18 cellular contexts compared by ENCODE assay signal in the genomic region with DNA sequence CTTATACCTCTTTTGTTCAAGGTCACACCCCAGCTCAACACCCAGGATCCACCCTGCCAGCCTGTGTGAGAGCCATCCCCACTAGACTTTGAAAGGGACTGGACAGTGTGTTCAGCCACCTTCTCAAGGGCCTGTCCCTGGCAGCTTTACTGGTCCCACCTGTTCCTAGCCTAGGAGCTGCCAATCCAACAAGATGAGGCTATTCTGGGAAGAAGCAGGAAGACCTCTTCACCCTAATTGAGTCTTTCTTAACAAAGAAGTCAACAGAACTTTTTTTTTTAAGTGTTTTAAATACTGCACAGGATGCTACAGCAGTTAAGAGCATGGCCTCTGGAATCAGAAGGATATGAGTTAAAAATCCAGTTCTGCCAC.
DNase-seq lines count a peak whose midpoint lies in the region; ATAC-seq, FAIRE-seq and TF ChIP-seq lines count a peak whose summit lies in the region.
"Had no signal": no experiment of that assay in that cellular context is flagged by ENCODE, and none has a peak within 500 bp of the region (broad histone marks: within the 10 kb centered on the region; RNA-seq: fewer than 3 reads in every experiment).

No MANE protein-coding gene starts in this region.

- no peaks in the 10 kb centered on the region for H3K23me2 ChIP-seq in H1 (ENCODE audit: low read depth, low read length)

- H3K9me1 ChIP-seq in IMR-90 (ENCODE audit: insufficient read depth, low read length): no peaks in the 10 kb centered on the region

- H2BK12ac ChIP-seq in H1 (ENCODE audit: low read depth, low read length) (peak overlapping the region; percentile 42; the same call in 1 of the 2 replicates), trophoblast cell (ENCODE audit: low read length) (peak overlapping the region; percentile 23)

- TF ChIP-seq EP300 in H1 (IDR thresholded peaks at IDR 0.05; ENCODE audit: borderline replicate concordance in 1 of 2, low read depth in 2 of 2, low read length in 2 of 2): no peak

- H2BK15ac ChIP-seq in IMR-90 (ENCODE audit: low read depth, low read length) (0 out of 3 replicates have a peak overlapping the region, but pooled peaks have one; percentile 16), H1 (ENCODE audit: low read length) (no peak overlapping the region)

- no peak overlapping the region for H4K5ac ChIP-seq in IMR-90 (ENCODE audit: low read depth, low read length)
- no peak overlapping the region for H4K5ac ChIP-seq in H1 (ENCODE audit: insufficient read length, low read depth, low read length)

- TF ChIP-seq POLR2A in IMR-90 (IDR thresholded peaks at IDR 0.05; ENCODE audit: low read depth, low read length) (no peak), H1 (IDR thresholded peaks at IDR 0.05; ENCODE audit: control extremely low read depth in 1 of 2, low read depth in 2 of 2, low read length in 2 of 2) (no peak), testis (IDR thresholded peaks at IDR 0.05) (no peak)

- H3K14ac ChIP-seq in IMR-90 (replicated peaks; ENCODE audit: low read depth, low read length): no peak overlapping the region
- H3K14ac ChIP-seq in H1 (ENCODE audit: insufficient read length): no peak overlapping the region
- no peak overlapping the region for H3K14ac ChIP-seq in trophoblast cell (ENCODE audit: low read length)

- in situ Hi-C loops in IMR-90 (cut with MboI; ENCODE audit: low sequenced_read_pairs): no loop called here

- no peak overlapping the region for H4K12ac ChIP-seq in trophoblast cell (ENCODE audit: low read depth, low read length)

- TF ChIP-seq RAD21 in IMR-90 (IDR thresholded peaks at IDR 0.05; ENCODE audit: low read length) (no peak), H1 (IDR thresholded peaks at IDR 0.05 in 1 of 2, conservative IDR thresholded peaks at IDR 0.05 in 1 of 2; ENCODE audit: low read depth in 2 of 2, low read length in 2 of 2) (no peak)

- H2BK20ac ChIP-seq in IMR-90 (ENCODE audit: low read depth, low read length) (no peak overlapping the region), H1 (ENCODE audit: low read length) (no peak overlapping the region)

- DNase-seq in IMR-90 (no peak), H1 (ENCODE audit: low read depth in 1 of 2, low spot score in 2 of 2) (no peak), left ventricle myocardium superior (peak; percentile 65), trophoblast cell (no peak), testis (no peak), aorta (no peak), ureter (ENCODE audit: low spot score) (no peak)
- no peak for DNase-seq in stimulated activated naive CD4-positive, alpha-beta T cell treated with Interleukin-2 at 50 U/mL for 16 hours (lab: John Stamatoyannopoulos, UW)
- DNase-seq: C1 segment of cervical spinal cord, DMS 273 treated with DMSO at 0.1 percent for 48 hours, GDM1, HCEC 1CT, NCI-H1417 treated with DMSO at 0.1 percent for 48 hours, NCI-H1930, NCI-H524, SHP77 had no signal

- no peak overlapping the region for H4K91ac ChIP-seq in IMR-90 (ENCODE audit: insufficient read depth, low read depth, low read length)
- no peak overlapping the region for H4K91ac ChIP-seq in H1 (replicated peaks; ENCODE audit: insufficient read length, low read length)
- peak overlapping the region; percentile 8 for H4K91ac ChIP-seq in trophoblast cell (ENCODE audit: low read depth, low read length)

- H4K20me1 ChIP-seq in IMR-90 (ENCODE audit: insufficient read depth, low read length): no peaks in the 10 kb centered on the region
- H4K20me1 ChIP-seq in H1 (replicated peaks in 1 of 2; ENCODE audit: control insufficient read depth in 1 of 2, insufficient read depth in 2 of 2, low read length in 2 of 2): no peaks in the 10 kb centered on the region

- no peak overlapping the region for H3K18ac ChIP-seq in IMR-90 (ENCODE audit: low read depth, low read length)
- H3K18ac ChIP-seq in H1 (ENCODE audit: extremely low read depth, low read length): no peak overlapping the region
- no peak overlapping the region for H3K18ac ChIP-seq in trophoblast cell (ENCODE audit: low read length)

- H2AK5ac ChIP-seq in IMR-90 (ENCODE audit: low read depth, low read length): no peak overlapping the region
- H2AK5ac ChIP-seq in H1 (ENCODE audit: low read depth, low read length): no peak overlapping the region
- peak overlapping the region; percentile 8 for H2AK5ac ChIP-seq in trophoblast cell (ENCODE audit: low read length)

- no peak overlapping the region for H3K27ac ChIP-seq in IMR-90 (ENCODE audit: insufficient read depth, low read length)
- no peak overlapping the region for H3K27ac ChIP-seq in H1 (ENCODE audit: low read depth, low read length)
- no peak overlapping the region for H3K27ac ChIP-seq in trophoblast cell (ENCODE audit: low read depth, low read length)
- no peak overlapping the region for H3K27ac ChIP-seq in testis
- no peak overlapping the region for H3K27ac ChIP-seq in aorta (ENCODE audit: low read depth in 1 of 2, low read length in 2 of 2)
- H3K27ac ChIP-seq: A549 had no signal

- H4K8ac ChIP-seq in IMR-90 (ENCODE audit: low read depth in 2 of 2, low read length in 2 of 2): no peak overlapping the region
- no peak overlapping the region for H4K8ac ChIP-seq in H1 (ENCODE audit: extremely low read depth, insufficient read depth, low read length)
- H4K8ac ChIP-seq in trophoblast cell (ENCODE audit: low read depth, low read length): no peak overlapping the region

- H3K79me1 ChIP-seq in IMR-90 (ENCODE audit: low read depth in 1 of 2, low read length in 2 of 2) (no peaks in the 10 kb centered on the region), H1 (ENCODE audit: low read depth, low read length) (no peaks in the 10 kb centered on the region), trophoblast cell (ENCODE audit: low read length) (no peaks in the 10 kb centered on the region)

- intact Hi-C loops in IMR-90 (cut with micrococcal nuclease) (no loop called here), left ventricle myocardium superior (cut with micrococcal nuclease) (no loop called here), testis (cut with DNase I; ENCODE audit: low total_unique reads) (no loop called here), aorta (cut with DNase I) (no loop called here)

- no peak overlapping the region for H3K23ac ChIP-seq in IMR-90 (ENCODE audit: low read depth, low read length)
- H3K23ac ChIP-seq in H1 (ENCODE audit: insufficient read length): no peak overlapping the region
- peak overlapping the region; percentile 74 for H3K23ac ChIP-seq in trophoblast cell (ENCODE audit: low read length)

- H3K27me3 ChIP-seq in IMR-90 (ENCODE audit: control insufficient read depth, insufficient read depth, low read length) (no peaks in the 10 kb centered on the region), H1 (replicated peaks in 1 of 4; ENCODE audit: control insufficient read depth in 3 of 4, extremely low read depth in 1 of 4, insufficient read depth in 3 of 4, low read length in 3 of 4) (no peaks in the 10 kb centered on the region), trophoblast cell (ENCODE audit: insufficient read depth, low read length) (no peaks in the 10 kb centered on the region), testis (no peaks in the 10 kb centered on the region), aorta (ENCODE audit: control insufficient read depth in 1 of 2, insufficient read depth in 2 of 2, low read length in 1 of 2) (no peaks in the 10 kb centered on the region)

- peaks cover 3% of the 10 kb centered on the region for H3K9me3 ChIP-seq in IMR-90 (ENCODE audit: control insufficient read depth, insufficient read depth, low read length)
- H3K9me3 ChIP-seq in H1 (ENCODE audit: insufficient read depth in 2 of 2, low read depth in 1 of 2, low read length in 1 of 2): peaks cover 0 to 6% of the 10 kb centered on the region in 2 experiments; a peak in 1 of 4 replicates
- no peaks in the 10 kb centered on the region for H3K9me3 ChIP-seq in trophoblast cell (ENCODE audit: insufficient read depth, low read depth, low read length)
- no peaks in the 10 kb centered on the region for H3K9me3 ChIP-seq in testis
- no peaks in the 10 kb centered on the region for H3K9me3 ChIP-seq in aorta (ENCODE audit: control insufficient read depth, low read length)
- H3K9me3 ChIP-seq: A549 had no signal

- H3K36me3 ChIP-seq in IMR-90 (ENCODE audit: control insufficient read depth, insufficient read depth, low read length) (no peaks in the 10 kb centered on the region), H1 (ENCODE audit: control insufficient read depth in 2 of 4, insufficient read depth in 4 of 4, low read length in 3 of 4) (no peaks in the 10 kb centered on the region), trophoblast cell (ENCODE audit: control insufficient read depth in 1 of 2, insufficient read depth in 2 of 2, low read length in 2 of 2) (no peaks in the 10 kb centered on the region), testis (ENCODE audit: low read depth, missing control alignments) (no peaks in the 10 kb centered on the region), aorta (ENCODE audit: control insufficient read depth in 1 of 2, insufficient read depth in 2 of 2, low read length in 1 of 2) (no peaks in the 10 kb centered on the region)

- H3K56ac ChIP-seq in IMR-90 (ENCODE audit: extremely low read depth, insufficient read depth, low read length) (no peak overlapping the region), H1 (replicated peaks; ENCODE audit: insufficient read length, low read depth, low read length) (no peak overlapping the region)

- dilution Hi-C loops in IMR-90 (cut with HindIII; ENCODE audit: low sequenced_read_pairs, unreplicated experiment): no loop called here

- no peaks in the 10 kb centered on the region for H3K79me2 ChIP-seq in H1 (ENCODE audit: control insufficient read depth in 1 of 2, insufficient read depth in 2 of 2, low read length in 2 of 2)
- no peaks in the 10 kb centered on the region for H3K79me2 ChIP-seq in trophoblast cell (ENCODE audit: control insufficient read depth, insufficient read depth, low read length, poor library complexity)

- H3K4ac ChIP-seq in IMR-90 (ENCODE audit: low read depth, low read length) (no peak overlapping the region), H1 (replicated peaks; ENCODE audit: insufficient read length, low read depth, low read length) (no peak overlapping the region), trophoblast cell (ENCODE audit: low read depth, low read length) (no peak overlapping the region)

- H3K9ac ChIP-seq in IMR-90 (ENCODE audit: low read depth, low read length): no peak overlapping the region
- no peak overlapping the region for H3K9ac ChIP-seq in H1 (replicated peaks in 1 of 4; ENCODE audit: extremely low read depth in 1 of 4, low read depth in 3 of 4, low read length in 3 of 4)
- H3K9ac ChIP-seq in trophoblast cell (ENCODE audit: low read length): no peak overlapping the region

- CTCF ChIA-PET in IMR-90 (lab: Yijun Ruan, JAX) (no interaction called here), H1 (lab: Charles Lee; ENCODE audit: partially characterized antibody) (interaction anchor here (0.6 to 3.2 kb wide), 12 partner anchors 12 to 1067 kb away, joined by 3 to 21 read pairs (median 3); no protein-coding TSS in a partner anchor)

- H2BK5ac ChIP-seq in IMR-90 (ENCODE audit: low read depth, low read length, poor library complexity, severe bottlenecking) (no peak overlapping the region), H1 (ENCODE audit: low read depth, low read length) (no peak overlapping the region; the same call in 1 of the 2 replicates), trophoblast cell (ENCODE audit: low read depth, low read length, poor library complexity) (peak overlapping the region; percentile 4)

- FAIRE-seq in H1 (lab: Jason Lieb, UNC): no peak
- FAIRE-seq: A549, GM12878 had no signal

- H2BK120ac ChIP-seq in IMR-90 (ENCODE audit: low read depth, low read length) (no peak overlapping the region), H1 (replicated peaks; ENCODE audit: low read depth, low read length) (no peak overlapping the region), trophoblast cell (ENCODE audit: insufficient read depth, low read length, poor library complexity) (no peak overlapping the region)

- H2AFZ ChIP-seq in IMR-90 (replicated peaks; ENCODE audit: low read length, poor library complexity) (no peak overlapping the region), H1 (ENCODE audit: low read length) (no peak overlapping the region), trophoblast cell (ENCODE audit: insufficient read depth, low read length, poor library complexity) (no peak overlapping the region)

- no peak overlapping the region for H2AK9ac ChIP-seq in IMR-90 (replicated peaks; ENCODE audit: low read depth, low read length, poor library complexity)

- ATAC-seq in IMR-90 (ENCODE audit: low read depth) (no peak), left ventricle myocardium superior (peak; percentile 94), aorta (ENCODE audit: low FRiP score) (no peak)
- ATAC-seq: A549, GM12878 had no signal

- POLR2A ChIA-PET in IMR-90 (lab: Charles Lee; ENCODE audit: unreplicated experiment): no interaction called here
- POLR2A ChIA-PET in H1 (lab: Charles Lee; ENCODE audit: partially characterized antibody): interaction anchor here (1.4 kb wide), 1 partner anchor 12 kb away, joined by 3 read pairs; no protein-coding TSS in a partner anchor

- BruUV-seq in IMR-90 (replicated peaks; lab: Mats Ljungman, UMichigan): no TSS peak

- H3K4me2 ChIP-seq in IMR-90 (ENCODE audit: low read depth, low read length) (no peak overlapping the region), H1 (ENCODE audit: insufficient read depth in 1 of 2, low read depth in 2 of 2, low read length in 2 of 2) (no peak overlapping the region), trophoblast cell (ENCODE audit: low read length) (no peak overlapping the region)
- H3K4me2 ChIP-seq: A549 had no signal

- H3K4me1 ChIP-seq in IMR-90 (ENCODE audit: control insufficient read depth, insufficient read depth, low read length) (no peaks in the 10 kb centered on the region), H1 (replicated peaks in 1 of 4; ENCODE audit: control insufficient read depth in 3 of 4, insufficient read depth in 4 of 4, low read length in 3 of 4) (peaks cover 0 to 6% (median 0%) of the 10 kb centered on the region in 4 experiments; a peak in 1 of 7 replicates), trophoblast cell (ENCODE audit: control insufficient read depth in 1 of 2, insufficient read depth in 2 of 2, low read length in 2 of 2) (peaks cover 4 to 5% of the 10 kb centered on the region in 2 experiments), testis (no peaks in the 10 kb centered on the region), aorta (ENCODE audit: control insufficient read depth in 1 of 2, insufficient read depth in 2 of 2, low read length in 2 of 2) (no peaks in the 10 kb centered on the region)
- H3K4me1 ChIP-seq: A549 had no signal

- TF ChIP-seq CTCF in IMR-90 (conservative IDR thresholded peaks at IDR 0.05; ENCODE audit: low read depth, low read length) (no peak), H1 (IDR thresholded peaks at IDR 0.05; ENCODE audit: control extremely low read depth in 1 of 3, insufficient read depth in 1 of 3, low read depth in 1 of 3, low read length in 3 of 3) (no peak), testis (IDR thresholded peaks at IDR 0.05) (no peak)

- H3K4me3 ChIP-seq in IMR-90 (ENCODE audit: insufficient read depth, low read depth, low read length) (no peak overlapping the region), H1 (ENCODE audit: extremely low read depth in 1 of 4, insufficient read depth in 2 of 4, low read depth in 3 of 4, low read length in 4 of 4) (no peak overlapping the region), trophoblast cell (ENCODE audit: low read depth, low read length) (no peak overlapping the region), testis (no peak overlapping the region), aorta (ENCODE audit: low read length in 2 of 2) (no peak overlapping the region)
- H3K4me3 ChIP-seq: A549, GM12878 had no signal
